Comparison of ENCODE assay signal across 9 cellular contexts in genomic region chr21:31161157-31161556, GRCh38.
DNase-seq lines count a peak whose midpoint lies in the region; ATAC-seq and TF ChIP-seq lines count a peak whose summit lies in the region.
"Had no signal": no experiment of that assay in that cellular context is flagged by ENCODE, and none has a peak within 500 bp of the region (broad histone marks: within the 10 kb centered on the region; RNA-seq: fewer than 3 reads in every experiment).

No MANE protein-coding gene starts in this region.

- no peak for ATAC-seq in GM21825 (IDR thresholded peaks at IDR 0.05; ENCODE audit: unreplicated experiment)
- ATAC-seq: Panc1 had no signal

- peak overlapping the region; percentile 69 for H3K4me3 Mint-ChIP-seq in chondrocyte (ENCODE audit: unreplicated experiment)
- H3K4me3 Mint-ChIP-seq in CD14-positive monocyte: no peak overlapping the region

- in situ Hi-C loops in G401 (cut with HindIII; ENCODE audit: low sequenced_read_pairs): no loop called here

- TF ChIP-seq CTCF in chondrocyte (IDR thresholded peaks at IDR 0.05) (no peak), CD14-positive monocyte (IDR thresholded peaks at IDR 0.05) (no peak)

- TF ChIP-seq POLR2A in erythroblast (IDR thresholded peaks at IDR 0.05; ENCODE audit: low read length): no peak

- no peak overlapping the region for H3K27ac Mint-ChIP-seq in chondrocyte (ENCODE audit: unreplicated experiment)
- H3K27ac Mint-ChIP-seq in CD14-positive monocyte: peak overlapping the region in 1 of 7 donors; percentile 56

- DNase-seq in Ammon's horn (ENCODE audit: low spot score) (peak; percentile 83), HPDE6-E6E7 (ENCODE audit: extremely low spot score) (peak; percentile 32), chondrocyte (ENCODE audit: low spot score) (no peak), myocyte (ENCODE audit: low read depth) (peak; percentile 69), erythroblast (lab: John Stamatoyannopoulos, UW) (no peak), G401 (ENCODE audit: low spot score) (no peak), CD14-positive monocyte (ENCODE audit: low spot score) (no peak)

- no peaks in the 10 kb centered on the region for H3K36me3 Mint-ChIP-seq in chondrocyte (ENCODE audit: low read depth)
- peaks cover 24 to 52% of the 10 kb centered on the region in 2 donors for H3K36me3 Mint-ChIP-seq in CD14-positive monocyte

- H3K9me3 Mint-ChIP-seq in chondrocyte (ENCODE audit: low read depth) (peaks cover 6% of the 10 kb centered on the region), CD14-positive monocyte (peaks cover 0 to 16% (median 13%) of the 10 kb centered on the region in 7 donors)

- H3K4me1 Mint-ChIP-seq in chondrocyte (ENCODE audit: low read depth) (peaks cover 20% of the 10 kb centered on the region), CD14-positive monocyte (peaks cover 30% of the 10 kb centered on the region)

- no peaks in the 10 kb centered on the region for H3K27me3 Mint-ChIP-seq in chondrocyte (ENCODE audit: low read depth)
- peaks cover 0 to 2% (median 0%) of the 10 kb centered on the region in 3 donors for H3K27me3 Mint-ChIP-seq in CD14-positive monocyte (ENCODE audit: low read depth in 3 of 3)

- intact Hi-C loops in CD14-positive monocyte (cut with micrococcal nuclease): no loop called here

Comparison
In these comparisons a context has a peak if more than half of its experiments do, and no peak if none do; other contexts are left out.
1. DNase-seq: peak in Ammon's horn (single experiment), HPDE6-E6E7 (single experiment) and myocyte (single experiment); none in chondrocyte (single experiment), erythroblast (0 of 2), G401 (single experiment) and CD14-positive monocyte (single experiment).